24 cellular contexts compared by ENCODE assay signal in the genomic region with DNA sequence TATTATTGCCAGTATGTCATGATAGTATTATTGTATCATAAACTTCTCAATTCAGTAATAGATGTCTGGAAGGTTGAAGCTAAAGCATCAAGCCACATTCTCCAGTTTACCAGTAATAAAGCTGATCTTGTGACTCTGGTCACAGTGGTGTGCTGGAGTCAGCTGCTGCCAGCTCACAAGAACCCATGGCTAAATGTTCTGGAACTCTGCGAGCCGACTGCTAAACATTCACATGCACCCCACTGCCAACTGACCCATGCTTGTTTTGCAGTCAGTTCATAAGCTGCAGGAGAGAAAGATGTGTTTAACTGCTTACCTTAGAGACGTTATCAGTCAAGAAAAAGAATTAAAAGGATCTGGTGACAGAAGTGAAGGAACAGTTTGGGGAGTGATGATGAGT. TPM values are rescaled to one million over a fixed set of nuclear protein-coding genes. Genes with fewer than 3 reads are reported as not detected.
"Had no signal": no experiment of that assay in that cellular context is flagged by ENCODE, and none has a peak within 500 bp of the region (broad histone marks: within the 10 kb centered on the region; RNA-seq: fewer than 3 reads in every experiment).

No MANE protein-coding gene starts in this region.

- H3K27me3 ChIP-seq: esophagus muscularis mucosa, vagina had no signal

- H3K36me3 ChIP-seq: esophagus muscularis mucosa, lower lobe of right lung, vagina, WERI-Rb-1 had no signal

- ATAC-seq: activated CD8-positive, alpha-beta T cell treated with anti-CD3 and anti-CD28 coated beads, Interleukin-2, amount 10 ng/mL, durations not matched to agents 7 days and 5 days; activated T-cell treated with anti-CD3 and anti-CD28 coated beads, Interleukin-2, amount 50 U/mL, for 4 hours; lower lobe of right lung; stimulated activated naive CD8-positive, alpha-beta T cell treated with anti-CD3 and anti-CD28 coated beads, Interleukin-15, Interleukin-2, amounts not matched to agents 100 U/mL and 50 U/mL, for 24 hours had no signal

- H3K4me3 Mint-ChIP-seq: activated CD8-positive, alpha-beta T cell treated with anti-CD3 and anti-CD28 coated beads, Interleukin-2, amount 10 ng/mL, durations not matched to agents 7 days and 5 days; activated naive CD4-positive, alpha-beta T cell treated with anti-CD3 and anti-CD28 coated beads, Interleukin-2, amount 10 ng/mL, durations not matched to agents 7 days and 5 days; activated T-cell treated with anti-CD3 and anti-CD28 coated beads, Interleukin-2, amount 50 U/mL, for 4 hours; dendritic cell treated with granulocyte-macrophage colony-stimulating factor and Interleukin-4, amounts not matched to agents 40 ng/mL and 50 ng/mL, for 4 days; nephron progenitor cell had no signal

- H3K27ac ChIP-seq: esophagus muscularis mucosa, lower lobe of right lung, vagina, WERI-Rb-1 had no signal

- H3K36me3 Mint-ChIP-seq: activated naive CD4-positive, alpha-beta T cell treated with anti-CD3 and anti-CD28 coated beads, Interleukin-2, amount 10 ng/mL, durations not matched to agents 7 days and 5 days had no signal

- H3K4me3 ChIP-seq: esophagus muscularis mucosa, lower lobe of right lung, vagina had no signal

- H3K4me1 ChIP-seq: esophagus muscularis mucosa, lower lobe of right lung, vagina had no signal

- H3K9me3 ChIP-seq: esophagus muscularis mucosa, lower lobe of right lung, vagina had no signal

- H3K27ac Mint-ChIP-seq: activated CD8-positive, alpha-beta T cell treated with anti-CD3 and anti-CD28 coated beads, Interleukin-2, amount 10 ng/mL, durations not matched to agents 7 days and 5 days; dendritic cell treated with granulocyte-macrophage colony-stimulating factor and Interleukin-4, amounts not matched to agents 40 ng/mL and 50 ng/mL, for 4 days; nephron progenitor cell had no signal

- H3K9me3 Mint-ChIP-seq: activated naive CD4-positive, alpha-beta T cell treated with anti-CD3 and anti-CD28 coated beads, Interleukin-2, amount 10 ng/mL, durations not matched to agents 7 days and 5 days; activated T-cell treated with anti-CD3 and anti-CD28 coated beads, Interleukin-2, amount 50 U/mL, for 4 hours; dendritic cell treated with granulocyte-macrophage colony-stimulating factor and Interleukin-4, amounts not matched to agents 40 ng/mL and 50 ng/mL, for 4 days; nephron progenitor cell had no signal

- H3K27me3 Mint-ChIP-seq: dendritic cell treated with granulocyte-macrophage colony-stimulating factor and Interleukin-4, amounts not matched to agents 40 ng/mL and 50 ng/mL, for 4 days had no signal

- DNase-seq: activated CD8-positive, alpha-beta T cell treated with anti-CD3 and anti-CD28 coated beads, Interleukin-2, amount 10 ng/mL, durations not matched to agents 7 days and 5 days; activated effector memory CD4-positive, alpha-beta T cell treated with Interleukin-2 at 50 U/mL for 16 hours; activated naive CD4-positive, alpha-beta T cell treated with anti-CD3 and anti-CD28 coated beads, Interleukin-2, amount 10 ng/mL, durations not matched to agents 7 days and 5 days; activated T-cell treated with anti-CD3 and anti-CD28 coated beads, Interleukin-2, amount 50 U/mL, for 4 hours; amniotic stem cell; effector CD8-positive, alpha-beta T cell; lower lobe of right lung; nephron progenitor cell; occipital lobe; retina; stimulated activated CD4-positive, alpha-beta T cell treated with anti-CD3 and anti-CD28 coated beads, Interleukin-2, amount 100 ng/mL, for 24 hours; stimulated activated naive CD8-positive, alpha-beta T cell treated with anti-CD3 and anti-CD28 coated beads, Interleukin-15, Interleukin-2, amounts not matched to agents 100 U/mL and 50 U/mL, for 24 hours; SW 1271; trophoblast cell; WERI-Rb-1 had no signal

RNA-seq across cellular contexts. Expression of a gene that starts 5.9 kb away (rescaled TPM):
- total RNA-seq: activated CD8-positive, alpha-beta T cell treated with anti-CD3 and anti-CD28 coated beads, Interleukin-2, amount 10 ng/mL, durations not matched to agents 7 days and 5 days; activated T-cell treated with anti-CD3 and anti-CD28 coated beads, Interleukin-2, amount 50 U/mL, for 4 hours; chondrocyte; endothelial cell of umbilical vein; esophagus muscularis mucosa; lower lobe of right lung; mesenteric fat pad; occipital lobe; posterior vena cava; skeletal muscle tissue; T-helper 2 cell treated with Interferon-gamma antibody and Interleukin-4, amounts not matched to agents 100 ng/mL and 5 ng/mL, for 36 hours; vagina had no signal
- polyA plus RNA-seq: endothelial cell of umbilical vein had no signal

RNA-seq across cellular contexts. Expression of a gene that starts 27.0 kb away (rescaled TPM):
- total RNA-seq: activated CD8-positive, alpha-beta T cell treated with anti-CD3 and anti-CD28 coated beads, Interleukin-2, amount 10 ng/mL, durations not matched to agents 7 days and 5 days; chondrocyte; endothelial cell of umbilical vein; T-helper 2 cell treated with Interferon-gamma antibody and Interleukin-4, amounts not matched to agents 100 ng/mL and 5 ng/mL, for 36 hours had no signal
- polyA plus RNA-seq: endothelial cell of umbilical vein had no signal
